Comparison of ENCODE assay signal across 8 cellular contexts in genomic region chr18:10524507-10525425, GRCh38. TPM values are rescaled to one million over a fixed set of nuclear protein-coding genes. Genes with fewer than 3 reads are reported as not detected.
DNase-seq lines count a peak whose midpoint lies in the region; ATAC-seq and TF ChIP-seq lines count a peak whose summit lies in the region.

No MANE protein-coding gene starts in this region.

- no peak overlapping the region for H3K27ac ChIP-seq in OCI-LY7 (ENCODE audit: low read depth, low read length, poor library complexity, severe bottlenecking)
- H3K27ac ChIP-seq in endodermal cell (ENCODE audit: low read depth, low read length) = no peak overlapping the region
- H3K27ac ChIP-seq in heart right ventricle = peak overlapping the region in 4 of 10 donors; percentile 96 to 99 (median 98)

- H3K4me1 ChIP-seq in OCI-LY7 (ENCODE audit: insufficient read depth, low read length, poor library complexity, severe bottlenecking) = peaks cover 38% of the 10 kb centered on the region
- H3K4me1 ChIP-seq in endodermal cell (ENCODE audit: control insufficient read depth, insufficient read depth, low read length) = no peaks in the 10 kb centered on the region
- peaks cover 3 to 46% (median 34%) of the 10 kb centered on the region in 9 donors for H3K4me1 ChIP-seq in heart right ventricle

- BruUV-seq in OCI-LY7 (replicated peaks; lab: Mats Ljungman, UMichigan) = no TSS peak

- peaks cover 14% of the 10 kb centered on the region; the same call in 1 of the 2 replicates for H4K20me1 ChIP-seq in OCI-LY7 (ENCODE audit: insufficient read depth, low read length)

- CTCF ChIA-PET in OCI-LY7 (lab: Charles Lee; ENCODE audit: unreplicated experiment) = no interaction called here

- TF ChIP-seq CTCF in GM12864 (IDR thresholded peaks at IDR 0.05; ENCODE audit: low read depth, low read length, missing control alignments) (no peak), OCI-LY7 (conservative IDR thresholded peaks at IDR 0.05; ENCODE audit: low read length) (no peak), endodermal cell (conservative IDR thresholded peaks at IDR 0.05) (no peak), progenitor cell of endocrine pancreas (IDR thresholded peaks at IDR 0.05; ENCODE audit: unreplicated experiment) (no peak), GM20000 (IDR thresholded peaks at IDR 0.05; ENCODE audit: extremely low read depth, missing control alignments) (no peak), heart right ventricle (IDR thresholded peaks at IDR 0.05) (no peak)

- no peak for ATAC-seq in heart right ventricle

- intact Hi-C loops in OCI-LY7 (cut with micrococcal nuclease; ENCODE audit: unreplicated experiment) = loop anchor here (5.0 to 10.0 kb wide), 2 partner anchors 910 to 1767 kb away; partner anchors contain the start of gene PPP4R1
- intact Hi-C loops in heart right ventricle (cut with DNase I) = loop anchor here in 3 of 10 donors (5.0 to 10.0 kb wide), 3 partner anchors 552 to 910 kb away; partner anchors contain the start of gene PPP4R1 (in 1 of the 3)

- H3K4me3 ChIP-seq in GM12864 (ENCODE audit: low read depth, low read length) = peak overlapping the region; percentile 78; the same call in 1 of the 2 replicates
- H3K4me3 ChIP-seq in OCI-LY7 (ENCODE audit: low read depth, low read length, poor library complexity, severe bottlenecking) = peak overlapping the region; percentile 81
- H3K4me3 ChIP-seq in endodermal cell (ENCODE audit: low read length) = no peak overlapping the region
- peak overlapping the region in 5 of 10 donors; percentile 89 to 96 (median 92) for H3K4me3 ChIP-seq in heart right ventricle

- H3K27me3 ChIP-seq in endodermal cell (ENCODE audit: control insufficient read depth, insufficient read depth, low read length, poor library complexity, severe bottlenecking) (no peaks in the 10 kb centered on the region), heart right ventricle (no peaks in the 10 kb centered on the region)

- H3K36me3 ChIP-seq in OCI-LY7 (ENCODE audit: insufficient read depth, low read length) (no peaks in the 10 kb centered on the region), endodermal cell (ENCODE audit: control insufficient read depth, insufficient read depth, low read length) (no peaks in the 10 kb centered on the region), heart right ventricle (no peaks in the 10 kb centered on the region)

- H3K9me3 ChIP-seq in OCI-LY7 (ENCODE audit: low read length) = no peaks in the 10 kb centered on the region
- H3K9me3 ChIP-seq in endodermal cell (ENCODE audit: control insufficient read depth, low read length) = no peaks in the 10 kb centered on the region
- H3K9me3 ChIP-seq in heart right ventricle = no peaks in the 10 kb centered on the region

- H3K4me1 Mint-ChIP-seq in endodermal cell (peaks cover 16% of the 10 kb centered on the region), progenitor cell of endocrine pancreas (ENCODE audit: low read depth) (peaks cover 17% of the 10 kb centered on the region)

- WGBS in endodermal cell (ENCODE audit: insufficient coverage in 1 of 2, insufficient read length in 1 of 2), 2 experiments = 89 to 97% methylated on average over 10 to 11 of the region's 11 CpGs
- WGBS in heart right ventricle, 2 donors = 70 to 77% methylated on average over 11 of the region's 11 CpGs

- no peaks in the 10 kb centered on the region for H3K9me2 ChIP-seq in OCI-LY7 (ENCODE audit: insufficient read depth, low read length)

- H3K27ac Mint-ChIP-seq in endodermal cell = no peak overlapping the region
- no peak overlapping the region for H3K27ac Mint-ChIP-seq in progenitor cell of endocrine pancreas

- H2AFZ ChIP-seq in OCI-LY7 (ENCODE audit: low read length) = peak overlapping the region; percentile 100

- POLR2A ChIA-PET in OCI-LY7 (lab: Charles Lee) = interaction anchor here (0.7 to 1.2 kb wide), 3 partner anchors 41 to 1326 kb away, joined by 3 to 4 read pairs (median 4); no protein-coding TSS in a partner anchor

- no peak overlapping the region for H3K9ac ChIP-seq in endodermal cell (ENCODE audit: extremely low read depth, low read length, poor library complexity, severe bottlenecking)

- H3K4me3 Mint-ChIP-seq in endodermal cell = peak overlapping the region; percentile 88
- H3K4me3 Mint-ChIP-seq in progenitor cell of endocrine pancreas (ENCODE audit: low read depth) = peak overlapping the region; percentile 96

- H3K79me2 ChIP-seq in OCI-LY7 (ENCODE audit: insufficient read depth, low read depth, low read length) = peaks cover 35% of the 10 kb centered on the region

- H3K27me3 Mint-ChIP-seq in endodermal cell (ENCODE audit: insufficient read depth) (no peaks in the 10 kb centered on the region), progenitor cell of endocrine pancreas (peaks cover 10% of the 10 kb centered on the region)

- H3K9me3 Mint-ChIP-seq in endodermal cell (no peaks in the 10 kb centered on the region), progenitor cell of endocrine pancreas (ENCODE audit: low read depth) (no peaks in the 10 kb centered on the region)

- DNase-seq in GM12864 (ENCODE audit: low read depth) = no peak
- DNase-seq in OCI-LY7 (ENCODE audit: low spot score) = no peak
- DNase-seq in endodermal cell = no peak
- DNase-seq in progenitor cell of endocrine pancreas (ENCODE audit: low spot score, unreplicated experiment) = no peak
- DNase-seq in dedifferentiated amniotic fluid mesenchymal stem cell (ENCODE audit: extremely low spot score) = no peak
- no peak for DNase-seq in NCI-H187 (lab: John Stamatoyannopoulos, UW)
- no peak for DNase-seq in GM20000 (ENCODE audit: low spot score)
- no peak for DNase-seq in heart right ventricle

- H3K36me3 Mint-ChIP-seq in endodermal cell (ENCODE audit: low read depth) (peaks cover 3% of the 10 kb centered on the region), progenitor cell of endocrine pancreas (ENCODE audit: insufficient read depth) (no peaks in the 10 kb centered on the region)

- peak overlapping the region; percentile 72 for H3K4me2 ChIP-seq in OCI-LY7 (ENCODE audit: low read length)

RNA-seq across cellular contexts. Expression of gene NAPG, which starts 1.1 kb away (rescaled TPM):
- 34.6 and 41.4 TPM in 2 replicates for total RNA-seq in OCI-LY7 (2014; rRNA removed; shearing (Covaris generic))
- total RNA-seq in OCI-LY7 (2022) = 52.3 and 52.9 TPM in 2 replicates
- 10 to 100 TPM; 35.3 to 42.9 TPM for total RNA-seq in endodermal cell
- 28.0 TPM for polyA plus RNA-seq in endodermal cell (2013, experiment 1 of 2)
- polyA plus RNA-seq in endodermal cell (2013, experiment 2 of 2) = 29.6 TPM
- total RNA-seq in progenitor cell of endocrine pancreas = 27.2 and 27.3 TPM in 2 replicates
- total RNA-seq in heart right ventricle = 10 to 100 TPM; 30.5 to 49.9 (median 37.6) TPM
- polyA plus RNA-seq in heart right ventricle = 10 to 100 TPM; 14.3 to 14.4 TPM
